In the genomic region with DNA sequence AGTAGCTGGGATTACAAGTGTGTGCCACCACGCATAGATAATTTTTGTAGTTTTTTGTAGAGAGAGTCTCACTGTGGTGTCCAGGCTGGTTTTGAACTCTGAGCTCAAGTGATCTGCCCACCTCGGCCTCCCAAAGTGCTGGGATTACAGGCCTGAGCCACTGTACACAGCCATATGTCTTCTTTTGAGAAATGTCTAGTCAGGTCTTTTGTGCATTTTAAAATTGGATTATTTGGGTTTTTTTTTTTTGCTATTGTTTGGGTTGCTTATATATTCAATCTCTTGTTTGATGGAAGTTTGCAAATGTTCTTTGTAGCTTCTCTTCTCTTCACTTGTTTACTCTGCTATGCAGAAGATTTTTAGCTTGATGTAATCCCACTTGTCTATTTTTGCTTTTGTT, we compare ENCODE assay signal across 27 cellular contexts.
"Had no signal": no experiment of that assay in that cellular context is flagged by ENCODE, and none has a peak within 500 bp of the region (broad histone marks: within the 10 kb centered on the region; RNA-seq: fewer than 3 reads in every experiment).

No MANE protein-coding gene starts in this region.

- FAIRE-seq: endometrium, islet of Langerhans, keratinocyte had no signal

- H3K4me3 Mint-ChIP-seq: dendritic cell treated with granulocyte-macrophage colony-stimulating factor and Interleukin-4, amounts not matched to agents 40 ng/mL and 50 ng/mL, for 4 days; effector memory CD8-positive, alpha-beta T cell; endodermal cell; mesothelial cell of epicardium had no signal

- H3K36me3 ChIP-seq: colonic mucosa, gastrocnemius medialis, left lung, lower lobe of right lung had no signal

- H3K9me3 ChIP-seq: colonic mucosa, esophagus squamous epithelium, gastrocnemius medialis, left lung, lower lobe of right lung, mucosa of descending colon had no signal

- H3K27ac ChIP-seq: colonic mucosa, epithelial cell of prostate, esophagus squamous epithelium, gastrocnemius medialis, heart right ventricle, left lung, lower lobe of right lung had no signal

- H3K27me3 Mint-ChIP-seq: dendritic cell treated with granulocyte-macrophage colony-stimulating factor and Interleukin-4, amounts not matched to agents 40 ng/mL and 50 ng/mL, for 4 days; effector memory CD8-positive, alpha-beta T cell had no signal

- H3K27me3 ChIP-seq: colonic mucosa, esophagus squamous epithelium, gastrocnemius medialis, heart right ventricle, left lung had no signal

- H3K4me1 Mint-ChIP-seq: endodermal cell, mesothelial cell of epicardium had no signal

- ATAC-seq: effector memory CD8-positive, alpha-beta T cell; esophagus mucosa; heart right ventricle; left cardiac atrium; left lung; left ventricle myocardium superior; lower lobe of right lung; mucosa of descending colon had no signal

- H3K27ac Mint-ChIP-seq: dendritic cell treated with granulocyte-macrophage colony-stimulating factor and Interleukin-4, amounts not matched to agents 40 ng/mL and 50 ng/mL, for 4 days; endodermal cell; mesothelial cell of epicardium had no signal

- DNase-seq: colonic mucosa; cortex of kidney; effector CD8-positive, alpha-beta T cell; effector memory CD8-positive, alpha-beta T cell; endodermal cell; erythroblast; esophagus squamous epithelium; foreskin fibroblast; foreskin melanocyte; gastrocnemius medialis; glutamatergic neuron; head of caudate nucleus; heart right ventricle; hippocampal formation; left cardiac atrium; left lung; left ventricle myocardium superior; lower lobe of right lung; mesenchymal stem cell; mucosa of descending colon had no signal

- H3K4me1 ChIP-seq: colonic mucosa, esophagus squamous epithelium, gastrocnemius medialis, left lung, lower lobe of right lung had no signal

- H3K4me3 ChIP-seq: colonic mucosa, esophagus squamous epithelium, gastrocnemius medialis, heart right ventricle, left lung, lower lobe of right lung, mucosa of descending colon had no signal
